ENCODE assay signal across 19 cellular contexts in the genomic region with DNA sequence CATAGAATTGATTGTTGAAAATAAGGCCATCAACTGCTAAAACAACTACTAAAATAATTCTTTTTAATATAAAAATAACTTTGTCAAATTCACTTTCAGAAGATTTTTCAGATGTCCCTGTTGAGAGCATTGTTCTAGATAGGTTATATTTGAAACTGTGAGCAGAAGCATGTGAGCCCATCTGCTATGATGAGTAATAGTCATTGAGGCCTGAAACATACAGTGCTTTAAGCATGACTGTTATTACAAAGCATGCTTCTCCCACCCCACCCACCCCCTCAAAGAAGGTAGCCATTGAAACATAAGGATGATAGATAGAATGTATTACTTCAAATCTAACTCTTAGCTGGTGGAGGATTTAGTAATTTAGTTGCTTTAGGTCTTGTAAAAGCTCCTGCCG.
DNase-seq lines count a peak whose midpoint lies in the region; ATAC-seq and TF ChIP-seq lines count a peak whose summit lies in the region.
"Had no signal": no experiment of that assay in that cellular context is flagged by ENCODE, and none has a peak within 500 bp of the region (broad histone marks: within the 10 kb centered on the region; RNA-seq: fewer than 3 reads in every experiment).

No MANE protein-coding gene starts in this region.

- no peak for TF ChIP-seq CTCF in activated CD8-positive, alpha-beta T cell treated with anti-CD3 and anti-CD28 coated beads for 36 hours (IDR thresholded peaks at IDR 0.05)
- TF ChIP-seq CTCF in PC-3 (conservative IDR thresholded peaks at IDR 0.05; ENCODE audit: low read depth, low read length) = no peak

- H3K27me3 ChIP-seq in PC-3 (ENCODE audit: low read length) = no peaks in the 10 kb centered on the region

- no peaks in the 10 kb centered on the region for H3K9me3 ChIP-seq in PC-3 (ENCODE audit: low read length)
- H3K9me3 ChIP-seq: A549, mucosa of descending colon had no signal

- no peak overlapping the region for H3K9ac ChIP-seq in PC-3 (ENCODE audit: low read length)

- no peaks in the 10 kb centered on the region for H3K27me3 Mint-ChIP-seq in activated CD8-positive, alpha-beta T cell treated with anti-CD3 and anti-CD28 coated beads for 36 hours
- no peaks in the 10 kb centered on the region for H3K27me3 Mint-ChIP-seq in activated CD8-positive, alpha-beta T cell treated with anti-CD3 and anti-CD28 coated beads, Interleukin-2, amount 10 ng/mL, durations not matched to agents 7 days and 5 days (ENCODE audit: low read depth)
- H3K27me3 Mint-ChIP-seq: activated CD4-positive, alpha-beta T cell treated with anti-CD3 and anti-CD28 coated beads, Interleukin-2, amount 10 ng/mL, durations not matched to agents 7 days and 5 days; IgD-negative memory B cell; type B pancreatic cell had no signal

- H3K27ac ChIP-seq in PC-3 (ENCODE audit: low read length) (no peak overlapping the region), epithelial cell of prostate (peak overlapping the region; percentile 50)
- H3K27ac ChIP-seq: A549 had no signal

- POLR2A ChIA-PET in activated CD8-positive, alpha-beta T cell treated with anti-CD3 and anti-CD28 coated beads for 36 hours (lab: Charles Lee) = no interaction called here
- POLR2A ChIA-PET in activated CD8-positive, alpha-beta T cell treated with anti-CD3 and anti-CD28 coated beads, Interleukin-2, amount 10 ng/mL, durations not matched to agents 7 days and 5 days (lab: Charles Lee) = interaction anchor here (1.3 kb wide), 1 partner anchor 87 kb away, joined by 4 read pairs; no protein-coding TSS in a partner anchor
- POLR2A ChIA-PET in PC-3 (lab: Charles Lee; ENCODE audit: unreplicated experiment) = no interaction called here

- no peak for DNase-seq in activated CD8-positive, alpha-beta T cell treated with anti-CD3 and anti-CD28 coated beads for 36 hours
- DNase-seq in activated CD8-positive, alpha-beta T cell treated with anti-CD3 and anti-CD28 coated beads, Interleukin-2, amount 10 ng/mL, durations not matched to agents 7 days and 5 days = no peak
- peak; percentile 3 for DNase-seq in PC-3
- DNase-seq in epithelial cell of prostate (ENCODE audit: low read depth, low spot score) = peak; percentile 46
- peak; percentile 56 for DNase-seq in non-pigmented ciliary epithelial cell (ENCODE audit: low read depth)
- DNase-seq in SW480 (ENCODE audit: low spot score) = no peak
- no peak for DNase-seq in putamen (ENCODE audit: low spot score)
- DNase-seq: activated CD4-positive, alpha-beta T cell treated with anti-CD3 and anti-CD28 coated beads, Interleukin-2, amount 10 ng/mL, durations not matched to agents 7 days and 5 days; activated gamma-delta T cell treated with Interleukin-2 at 50 U/mL for 16 hours; mucosa of descending colon; NCI-H1105 treated with DMSO at 0.1 percent for 48 hours; NCI-H446; OCI-M1; posterior cingulate gyrus; T-helper 2 cell had no signal

- no peaks in the 10 kb centered on the region for H3F3A ChIP-seq in PC-3 (ENCODE audit: low read length, unreplicated experiment)

- H3K4me2 ChIP-seq in PC-3 (ENCODE audit: low read length) = no peak overlapping the region
- H3K4me2 ChIP-seq: A549 had no signal

- no peak overlapping the region for H3K4me3 ChIP-seq in PC-3 (ENCODE audit: low read length)
- H3K4me3 ChIP-seq: A549, mucosa of descending colon had no signal

- peak; percentile 39 for ATAC-seq in activated CD8-positive, alpha-beta T cell treated with anti-CD3 and anti-CD28 coated beads for 36 hours
- no peak for ATAC-seq in activated CD8-positive, alpha-beta T cell treated with anti-CD3 and anti-CD28 coated beads, Interleukin-2, amount 10 ng/mL, durations not matched to agents 7 days and 5 days
- ATAC-seq in PC-3 (no peak), HG03045 (IDR thresholded peaks at IDR 0.05; ENCODE audit: unreplicated experiment) (no peak)
- ATAC-seq: A549, mucosa of descending colon had no signal

- H3K4me1 ChIP-seq in PC-3 (ENCODE audit: insufficient read depth, low read length) = peaks cover 16% of the 10 kb centered on the region

- no TSS peak for BruUV-seq in PC-3 (replicated peaks; lab: Mats Ljungman, UMichigan)

- H3K36me3 ChIP-seq in PC-3 (ENCODE audit: low read depth, low read length) = peaks cover 36% of the 10 kb centered on the region

- no peak overlapping the region for H3K4me3 Mint-ChIP-seq in activated CD8-positive, alpha-beta T cell treated with anti-CD3 and anti-CD28 coated beads for 36 hours
- H3K4me3 Mint-ChIP-seq in activated CD8-positive, alpha-beta T cell treated with anti-CD3 and anti-CD28 coated beads, Interleukin-2, amount 10 ng/mL, durations not matched to agents 7 days and 5 days = no peak overlapping the region
- H3K4me3 Mint-ChIP-seq: activated CD4-positive, alpha-beta T cell treated with anti-CD3 and anti-CD28 coated beads, Interleukin-2, amount 10 ng/mL, durations not matched to agents 7 days and 5 days; IgD-negative memory B cell; type B pancreatic cell had no signal

- CTCF ChIA-PET in activated CD8-positive, alpha-beta T cell treated with anti-CD3 and anti-CD28 coated beads for 36 hours (lab: Charles Lee) = interaction anchor here (0.7 kb wide), 1 partner anchor 11 kb away, joined by 3 read pairs; no protein-coding TSS in a partner anchor
- CTCF ChIA-PET in activated CD8-positive, alpha-beta T cell treated with anti-CD3 and anti-CD28 coated beads, Interleukin-2, amount 10 ng/mL, durations not matched to agents 7 days and 5 days (lab: Charles Lee) = no interaction called here
- CTCF ChIA-PET in PC-3 (lab: Charles Lee) = no interaction called here

- H2AFZ ChIP-seq in PC-3 (ENCODE audit: low read length) = no peak overlapping the region

- H3K9me2 ChIP-seq in PC-3 (replicated peaks; ENCODE audit: low read length) = no peaks in the 10 kb centered on the region

- peaks cover 6% of the 10 kb centered on the region for H3K4me1 Mint-ChIP-seq in activated CD8-positive, alpha-beta T cell treated with anti-CD3 and anti-CD28 coated beads for 36 hours (ENCODE audit: low read depth)
- H3K4me1 Mint-ChIP-seq in activated CD8-positive, alpha-beta T cell treated with anti-CD3 and anti-CD28 coated beads, Interleukin-2, amount 10 ng/mL, durations not matched to agents 7 days and 5 days (ENCODE audit: low read depth) = no peaks in the 10 kb centered on the region

- peak overlapping the region; percentile 75 for H3K27ac Mint-ChIP-seq in activated CD8-positive, alpha-beta T cell treated with anti-CD3 and anti-CD28 coated beads for 36 hours
- no peak overlapping the region for H3K27ac Mint-ChIP-seq in activated CD8-positive, alpha-beta T cell treated with anti-CD3 and anti-CD28 coated beads, Interleukin-2, amount 10 ng/mL, durations not matched to agents 7 days and 5 days
- H3K27ac Mint-ChIP-seq: activated CD4-positive, alpha-beta T cell treated with anti-CD3 and anti-CD28 coated beads, Interleukin-2, amount 10 ng/mL, durations not matched to agents 7 days and 5 days; type B pancreatic cell had no signal

- H4K20me1 ChIP-seq in PC-3 (ENCODE audit: low read length) = no peaks in the 10 kb centered on the region

- H3K36me3 Mint-ChIP-seq in activated CD8-positive, alpha-beta T cell treated with anti-CD3 and anti-CD28 coated beads for 36 hours (ENCODE audit: low read depth) = peaks cover 35% of the 10 kb centered on the region
- peaks cover 42% of the 10 kb centered on the region for H3K36me3 Mint-ChIP-seq in activated CD8-positive, alpha-beta T cell treated with anti-CD3 and anti-CD28 coated beads, Interleukin-2, amount 10 ng/mL, durations not matched to agents 7 days and 5 days (ENCODE audit: low read depth)

- H3K79me2 ChIP-seq in PC-3 (ENCODE audit: low read length) = no peaks in the 10 kb centered on the region

- no peaks in the 10 kb centered on the region for H3K9me3 Mint-ChIP-seq in activated CD8-positive, alpha-beta T cell treated with anti-CD3 and anti-CD28 coated beads for 36 hours
- no peaks in the 10 kb centered on the region for H3K9me3 Mint-ChIP-seq in activated CD8-positive, alpha-beta T cell treated with anti-CD3 and anti-CD28 coated beads, Interleukin-2, amount 10 ng/mL, durations not matched to agents 7 days and 5 days (ENCODE audit: insufficient read depth)
- H3K9me3 Mint-ChIP-seq: activated CD4-positive, alpha-beta T cell treated with anti-CD3 and anti-CD28 coated beads, Interleukin-2, amount 10 ng/mL, durations not matched to agents 7 days and 5 days; IgD-negative memory B cell; type B pancreatic cell had no signal

- intact Hi-C loops in activated CD8-positive, alpha-beta T cell treated with anti-CD3 and anti-CD28 coated beads for 36 hours (cut with micrococcal nuclease) = no loop called here
- intact Hi-C loops in PC-3 (cut with micrococcal nuclease) = loop anchor here (10.0 kb wide), 1 partner anchor 74 kb away; no protein-coding TSS in a partner anchor

Comparison
In these comparisons a context has a peak if more than half of its experiments do, and no peak if none do; other contexts are left out.
1. DNase-seq: peak in PC-3 (single experiment), epithelial cell of prostate (single experiment) and non-pigmented ciliary epithelial cell (single experiment); none in activated CD8-positive, alpha-beta T cell treated with anti-CD3 and anti-CD28 coated beads for 36 hours (single experiment), activated CD8-positive, alpha-beta T cell treated with anti-CD3 and anti-CD28 coated beads, Interleukin-2, amount 10 ng/mL, durations not matched to agents 7 days and 5 days (single experiment), SW480 (single experiment) and putamen (single experiment).